Comparison of ENCODE assay signal across 15 cellular contexts in the genomic region with DNA sequence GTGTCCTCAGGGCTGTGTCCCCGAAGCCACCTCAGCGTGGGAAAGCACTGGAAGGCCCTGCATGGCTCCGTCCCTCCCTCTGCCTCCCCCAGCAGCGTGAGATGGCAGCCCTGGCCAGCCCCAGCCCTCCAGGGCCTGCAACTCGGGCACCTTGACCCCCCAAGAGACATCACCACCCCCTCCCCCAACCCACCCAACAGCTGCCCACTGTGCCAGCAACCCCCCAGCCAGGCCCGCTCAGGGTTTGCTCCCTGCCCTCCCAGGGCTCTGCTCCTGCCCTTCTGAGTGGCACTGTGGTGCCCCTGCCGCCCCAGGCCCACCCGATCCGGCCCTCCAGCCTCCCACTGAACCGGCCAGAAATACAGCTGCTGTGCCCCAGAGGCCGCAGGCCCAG. TPM values are rescaled to one million over a fixed set of nuclear protein-coding genes. Genes with fewer than 3 reads are reported as not detected.
DNase-seq lines count a peak whose midpoint lies in the region; ATAC-seq and TF ChIP-seq lines count a peak whose summit lies in the region.
"Had no signal": no experiment of that assay in that cellular context is flagged by ENCODE, and none has a peak within 500 bp of the region (broad histone marks: within the 10 kb centered on the region; RNA-seq: fewer than 3 reads in every experiment).

No MANE protein-coding gene starts in this region.

- H4K8ac ChIP-seq in neuronal stem cell (ENCODE audit: low read depth, low read length): no peak overlapping the region

- H3K4me3 ChIP-seq in BLaER1 (no peak overlapping the region), neuronal stem cell (ENCODE audit: low read length in 2 of 2) (no peak overlapping the region), A673 (ENCODE audit: low read depth, low read length, poor library complexity, severe bottlenecking) (no peak overlapping the region)

- POLR2A ChIA-PET in A673 (lab: Charles Lee; ENCODE audit: low non-redundant PET): no interaction called here

- H3K23ac ChIP-seq in neuronal stem cell (ENCODE audit: low read depth, low read length, poor library complexity): peak overlapping the region; percentile 65

- peaks cover 3% of the 10 kb centered on the region for H3K27me3 Mint-ChIP-seq in brain

- H3K9ac ChIP-seq in BLaER1: 0 out of 2 replicates have a peak overlapping the region, but pooled peaks have one; percentile 24
- peak overlapping the region; percentile 70 for H3K9ac ChIP-seq in neuronal stem cell (ENCODE audit: low read depth, low read length, poor library complexity)

- H3K4me3 Mint-ChIP-seq in brain: no peak overlapping the region

- peak overlapping the region in 3 of 5 experiments; percentile 60 to 99 (median 94) for H3K27ac Mint-ChIP-seq in brain

- no CpG with 5 or more reads among the region's 11 CpGs for WGBS in neuronal stem cell (ENCODE audit: extremely low coverage in 2 of 2, insufficient read length in 2 of 2, insufficient replicate concordance in 1 of 2), 2 donors

- no TSS peak for BruUV-seq in A673 (replicated peaks; lab: Mats Ljungman, UMichigan)

- peak overlapping the region; percentile 24 for H2BK5ac ChIP-seq in neuronal stem cell (ENCODE audit: low read length)

- no peak overlapping the region for H2AK5ac ChIP-seq in neuronal stem cell (ENCODE audit: low read depth, low read length)

- no peak for TF ChIP-seq CTCF in brain (conservative IDR thresholded peaks at IDR 0.05)
- TF ChIP-seq CTCF in A673 (conservative IDR thresholded peaks at IDR 0.05; ENCODE audit: low read depth, low read length): no peak

- H2BK12ac ChIP-seq in neuronal stem cell (ENCODE audit: low read length): no peak overlapping the region

- no peak overlapping the region for H3K4ac ChIP-seq in neuronal stem cell (ENCODE audit: low read length)

- H2AFZ ChIP-seq in neuronal stem cell (ENCODE audit: low read length): no peak overlapping the region

- DNase-seq in neuronal stem cell (ENCODE audit: low spot score): no peak
- DNase-seq in NCI-H1417 treated with DMSO at 0.1 percent for 48 hours (lab: John Stamatoyannopoulos, UW): no peak
- no peak for DNase-seq in effector CD8-positive, alpha-beta T cell (lab: John Stamatoyannopoulos, UW)
- no peak for DNase-seq in A673 (ENCODE audit: low spot score)
- DNase-seq: CD4-positive, CD25-positive, alpha-beta regulatory T cell; EL; GF-D8; NCI-H2029; NCI-H82 had no signal

- no peak overlapping the region for H4K91ac ChIP-seq in neuronal stem cell (ENCODE audit: low read depth, low read length, poor library complexity)

- H2BK15ac ChIP-seq in neuronal stem cell (ENCODE audit: low read length): no peak overlapping the region

- ATAC-seq in HG03108 (IDR thresholded peaks at IDR 0.05; ENCODE audit: unreplicated experiment): no peak
- ATAC-seq: Panc1 had no signal

- H3K4me2 ChIP-seq in BLaER1 (peak overlapping the region; percentile 86), neuronal stem cell (ENCODE audit: insufficient read depth, low read length, poor library complexity, severe bottlenecking) (no peak overlapping the region)

- CTCF ChIA-PET in A673 (lab: Charles Lee): no interaction called here

- peak overlapping the region; percentile 71 for H3K18ac ChIP-seq in neuronal stem cell (ENCODE audit: low read length)

- peak overlapping the region; percentile 21 for H3K14ac ChIP-seq in neuronal stem cell (ENCODE audit: low read length)

- H3K4me1 ChIP-seq in BLaER1 (peaks cover 51% of the 10 kb centered on the region), neuronal stem cell (ENCODE audit: control insufficient read depth in 2 of 2, insufficient read depth in 1 of 2, low read depth in 1 of 2, low read length in 2 of 2) (peaks cover 23 to 33% of the 10 kb centered on the region in 2 donors), A673 (ENCODE audit: insufficient read depth, low read length, poor library complexity, severe bottlenecking) (peaks cover 4% of the 10 kb centered on the region)

- H2BK120ac ChIP-seq in neuronal stem cell (ENCODE audit: low read depth, low read length): peak overlapping the region; percentile 47

- H3K9me3 ChIP-seq in BLaER1 (peaks cover 16% of the 10 kb centered on the region), neuronal stem cell (replicated peaks in 1 of 2; ENCODE audit: control insufficient read depth in 2 of 2, insufficient read depth in 1 of 2, low read depth in 1 of 2, low read length in 2 of 2) (peaks cover 0 to 9% of the 10 kb centered on the region in 2 donors), A673 (ENCODE audit: low read depth, low read length, poor library complexity, severe bottlenecking) (no peaks in the 10 kb centered on the region)

- H4K20me1 ChIP-seq in BLaER1: no peaks in the 10 kb centered on the region

- peaks cover 15% of the 10 kb centered on the region for H3K79me1 ChIP-seq in neuronal stem cell (ENCODE audit: low read depth, low read length)

- peak overlapping the region; percentile 89 for H3K27ac ChIP-seq in BLaER1
- peak overlapping the region; percentile 88 for H3K27ac ChIP-seq in layer of hippocampus (ENCODE audit: low read depth, low read length)
- H3K27ac ChIP-seq in neuronal stem cell (replicated peaks; ENCODE audit: low read length): no peak overlapping the region
- no peak overlapping the region for H3K27ac ChIP-seq in A673 (ENCODE audit: low read depth, low read length, poor library complexity, severe bottlenecking)

- H3K4me1 Mint-ChIP-seq in brain: peaks cover 43% of the 10 kb centered on the region

- H3K36me3 ChIP-seq in BLaER1 (peaks cover 20% of the 10 kb centered on the region), neuronal stem cell (replicated peaks in 1 of 2; ENCODE audit: control insufficient read depth in 2 of 2, insufficient read depth in 2 of 2, low read length in 2 of 2) (peaks cover 25 to 40% of the 10 kb centered on the region in 2 donors), A673 (ENCODE audit: insufficient read depth, low read length, poor library complexity, severe bottlenecking) (no peaks in the 10 kb centered on the region)

- H3K27me3 ChIP-seq in BLaER1 (no peaks in the 10 kb centered on the region), layer of hippocampus (ENCODE audit: control insufficient read depth, insufficient read depth, low read length) (no peaks in the 10 kb centered on the region), neuronal stem cell (ENCODE audit: control insufficient read depth in 3 of 3, insufficient read depth in 3 of 3, low read depth in 1 of 3, low read length in 3 of 3) (no peaks in the 10 kb centered on the region), A673 (replicated peaks; ENCODE audit: insufficient read depth, low read depth, low read length, poor library complexity) (no peaks in the 10 kb centered on the region)

- intact Hi-C loops in A673 (cut with micrococcal nuclease; ENCODE audit: unreplicated experiment): no loop called here

- peaks cover 0 to 71% (median 6%) of the 10 kb centered on the region in 5 experiments for H3K9me3 Mint-ChIP-seq in brain

- peaks cover 35% of the 10 kb centered on the region for H3K36me3 Mint-ChIP-seq in brain
- H3K36me3 Mint-ChIP-seq: CD4-positive, CD25-positive, alpha-beta regulatory T cell had no signal

RNA-seq across cellular contexts. Expression of gene ASPDH, which starts 1.5 kb away (rescaled TPM):
- polyA plus RNA-seq in brain (ENCODE audit: insufficient read depth, low read depth, low replicate concordance): 58.1 TPM
- not detected for polyA plus RNA-seq in neuronal stem cell (2013, experiment 1 of 2)
- not detected for polyA plus RNA-seq in neuronal stem cell (2013, experiment 2 of 2)
- 0.45 TPM in 1 of 2 replicates, not detected in the other for total RNA-seq in A673 (2021)
- total RNA-seq: A172; CD4-positive, CD25-positive, alpha-beta regulatory T cell had no signal
- polyA plus RNA-seq: CD4-positive, CD25-positive, alpha-beta regulatory T cell had no signal

RNA-seq across cellular contexts. Expression of gene JOSD2, which starts 4.2 kb away (rescaled TPM):
- 36.8 TPM for polyA plus RNA-seq in brain (ENCODE audit: insufficient read depth, low read depth, low replicate concordance)
- 2.7 TPM for polyA plus RNA-seq in neuronal stem cell (2013, experiment 1 of 2)
- polyA plus RNA-seq in neuronal stem cell (2013, experiment 2 of 2): 2.8 TPM
- total RNA-seq in A673 (2021): 26.8 and 31.9 TPM in 2 replicates

RNA-seq across cellular contexts. Expression of gene GARIN5A, which starts 38.5 kb away (rescaled TPM):
- polyA plus RNA-seq in brain (ENCODE audit: insufficient read depth, low read depth, low replicate concordance): 15.9 TPM
- 9.4 TPM for polyA plus RNA-seq in neuronal stem cell (2013, experiment 1 of 2)
- 8.0 TPM for polyA plus RNA-seq in neuronal stem cell (2013, experiment 2 of 2)
- total RNA-seq in A673 (2021): 0.59 and 0.84 TPM in 2 replicates

RNA-seq across cellular contexts. Expression of gene EMC10, which starts 38.9 kb away (rescaled TPM):
- polyA plus RNA-seq in brain (ENCODE audit: insufficient read depth, low read depth, low replicate concordance): 171 TPM
- 57.0 TPM for polyA plus RNA-seq in neuronal stem cell (2013, experiment 1 of 2)
- 55.4 TPM for polyA plus RNA-seq in neuronal stem cell (2013, experiment 2 of 2)
- 99.2 and 108 TPM in 2 replicates for total RNA-seq in A673 (2021)

RNA-seq across cellular contexts. Expression of gene LRRC4B, which starts 53.1 kb away (rescaled TPM):
- polyA plus RNA-seq in brain (ENCODE audit: insufficient read depth, low read depth, low replicate concordance): 52.9 TPM
- polyA plus RNA-seq in neuronal stem cell (2013, experiment 1 of 2): 78.7 TPM
- polyA plus RNA-seq in neuronal stem cell (2013, experiment 2 of 2): 78.4 TPM
- total RNA-seq in A673 (2021): 23.1 and 24.9 TPM in 2 replicates
- total RNA-seq: CD4-positive, CD25-positive, alpha-beta regulatory T cell had no signal
- polyA plus RNA-seq: CD4-positive, CD25-positive, alpha-beta regulatory T cell had no signal

Comparison
In these comparisons a context has a peak if more than half of its experiments do, and no peak if none do; other contexts are left out.
1. H3K27ac ChIP-seq: peak in BLaER1 (single experiment) and layer of hippocampus (single experiment); none in neuronal stem cell (single experiment) and A673 (single experiment).